ENCODE assay signal across 1 cellular context in the genomic region with DNA sequence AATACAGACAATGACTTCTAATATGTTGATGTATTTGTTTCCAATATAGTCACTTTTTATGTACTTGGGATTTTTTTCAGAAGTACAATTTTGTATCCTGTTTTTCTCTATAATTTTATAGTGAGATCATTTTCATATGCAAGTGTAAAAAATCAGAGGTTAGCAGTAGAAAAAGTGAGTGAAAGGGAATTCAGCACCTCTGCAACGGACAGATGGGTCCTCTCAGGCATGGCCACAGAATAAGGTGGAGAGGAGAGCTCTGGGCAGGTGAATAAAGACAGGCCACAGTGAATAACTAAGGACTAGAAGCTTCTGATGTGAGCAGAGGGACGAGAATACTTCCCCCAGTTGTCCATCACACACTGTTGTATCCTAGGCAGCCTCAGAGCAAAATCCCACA.
TF ChIP-seq lines count a peak whose summit lies in the region.

No MANE protein-coding gene starts in this region.

TF ChIP-seq in GM23338, 12 proteins besides CTCF, POLR2A, EP300 and RAD21 (continued from another document):
- TF ChIP-seq, protein P1, sequence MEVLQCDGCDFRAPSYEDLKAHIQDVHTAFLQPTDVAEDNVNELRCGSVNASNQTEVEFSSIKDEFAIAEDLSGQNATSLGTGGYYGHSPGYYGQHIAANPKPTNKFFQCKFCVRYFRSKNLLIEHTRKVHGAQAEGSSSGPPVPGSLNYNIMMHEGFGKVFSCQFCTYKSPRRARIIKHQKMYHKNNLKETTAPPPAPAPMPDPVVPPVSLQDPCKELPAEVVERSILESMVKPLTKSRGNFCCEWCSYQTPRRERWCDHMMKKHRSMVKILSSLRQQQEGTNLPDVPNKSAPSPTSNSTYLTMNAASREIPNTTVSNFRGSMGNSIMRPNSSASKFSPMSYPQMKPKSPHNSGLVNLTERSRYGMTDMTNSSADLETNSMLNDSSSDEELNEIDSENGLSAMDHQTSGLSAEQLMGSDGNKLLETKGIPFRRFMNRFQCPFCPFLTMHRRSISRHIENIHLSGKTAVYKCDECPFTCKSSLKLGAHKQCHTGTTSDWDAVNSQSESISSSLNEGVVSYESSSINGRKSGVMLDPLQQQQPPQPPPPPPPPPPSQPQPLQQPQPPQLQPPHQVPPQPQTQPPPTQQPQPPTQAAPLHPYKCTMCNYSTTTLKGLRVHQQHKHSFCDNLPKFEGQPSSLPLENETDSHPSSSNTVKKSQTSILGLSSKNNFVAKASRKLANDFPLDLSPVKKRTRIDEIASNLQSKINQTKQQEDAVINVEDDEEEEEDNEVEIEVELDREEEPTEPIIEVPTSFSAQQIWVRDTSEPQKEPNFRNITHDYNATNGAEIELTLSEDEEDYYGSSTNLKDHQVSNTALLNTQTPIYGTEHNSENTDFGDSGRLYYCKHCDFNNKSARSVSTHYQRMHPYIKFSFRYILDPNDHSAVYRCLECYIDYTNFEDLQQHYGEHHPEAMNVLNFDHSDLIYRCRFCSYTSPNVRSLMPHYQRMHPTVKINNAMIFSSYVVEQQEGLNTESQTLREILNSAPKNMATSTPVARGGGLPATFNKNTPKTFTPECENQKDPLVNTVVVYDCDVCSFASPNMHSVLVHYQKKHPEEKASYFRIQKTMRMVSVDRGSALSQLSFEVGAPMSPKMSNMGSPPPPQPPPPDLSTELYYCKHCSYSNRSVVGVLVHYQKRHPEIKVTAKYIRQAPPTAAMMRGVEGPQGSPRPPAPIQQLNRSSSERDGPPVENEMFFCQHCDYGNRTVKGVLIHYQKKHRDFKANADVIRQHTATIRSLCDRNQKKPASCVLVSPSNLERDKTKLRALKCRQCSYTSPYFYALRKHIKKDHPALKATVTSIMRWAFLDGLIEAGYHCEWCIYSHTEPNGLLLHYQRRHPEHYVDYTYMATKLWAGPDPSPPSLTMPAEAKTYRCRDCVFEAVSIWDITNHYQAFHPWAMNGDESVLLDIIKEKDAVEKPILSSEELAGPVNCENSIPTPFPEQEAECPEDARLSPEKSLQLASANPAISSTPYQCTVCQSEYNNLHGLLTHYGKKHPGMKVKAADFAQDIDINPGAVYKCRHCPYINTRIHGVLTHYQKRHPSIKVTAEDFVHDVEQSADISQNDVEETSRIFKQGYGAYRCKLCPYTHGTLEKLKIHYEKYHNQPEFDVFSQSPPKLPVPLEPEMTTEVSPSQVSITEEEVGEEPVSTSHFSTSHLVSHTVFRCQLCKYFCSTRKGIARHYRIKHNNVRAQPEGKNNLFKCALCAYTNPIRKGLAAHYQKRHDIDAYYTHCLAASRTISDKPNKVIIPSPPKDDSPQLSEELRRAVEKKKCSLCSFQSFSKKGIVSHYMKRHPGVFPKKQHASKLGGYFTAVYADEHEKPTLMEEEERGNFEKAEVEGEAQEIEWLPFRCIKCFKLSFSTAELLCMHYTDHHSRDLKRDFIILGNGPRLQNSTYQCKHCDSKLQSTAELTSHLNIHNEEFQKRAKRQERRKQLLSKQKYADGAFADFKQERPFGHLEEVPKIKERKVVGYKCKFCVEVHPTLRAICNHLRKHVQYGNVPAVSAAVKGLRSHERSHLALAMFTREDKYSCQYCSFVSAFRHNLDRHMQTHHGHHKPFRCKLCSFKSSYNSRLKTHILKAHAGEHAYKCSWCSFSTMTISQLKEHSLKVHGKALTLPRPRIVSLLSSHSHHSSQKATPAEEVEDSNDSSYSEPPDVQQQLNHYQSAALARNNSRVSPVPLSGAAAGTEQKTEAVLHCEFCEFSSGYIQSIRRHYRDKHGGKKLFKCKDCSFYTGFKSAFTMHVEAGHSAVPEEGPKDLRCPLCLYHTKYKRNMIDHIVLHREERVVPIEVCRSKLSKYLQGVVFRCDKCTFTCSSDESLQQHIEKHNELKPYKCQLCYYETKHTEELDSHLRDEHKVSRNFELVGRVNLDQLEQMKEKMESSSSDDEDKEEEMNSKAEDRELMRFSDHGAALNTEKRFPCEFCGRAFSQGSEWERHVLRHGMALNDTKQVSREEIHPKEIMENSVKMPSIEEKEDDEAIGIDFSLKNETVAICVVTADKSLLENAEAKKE (CRISPR knock-in tag; IDR thresholded peaks at IDR 0.05): no peak
- TF ChIP-seq POLR2AphosphoS5 (IDR thresholded peaks at IDR 0.05; ENCODE audit: low read depth): no peak
- TF ChIP-seq JUNB (IDR thresholded peaks at IDR 0.05; ENCODE audit: unreplicated experiment): no peak
- TF ChIP-seq CREB1 (CRISPR knock-in tag; IDR thresholded peaks at IDR 0.05; ENCODE audit: low read depth): no peak
- TF ChIP-seq ZNF114 (CRISPR knock-in tag; IDR thresholded peaks at IDR 0.05): no peak
